Comparison of ENCODE assay signal across 9 cellular contexts in the genomic region with DNA sequence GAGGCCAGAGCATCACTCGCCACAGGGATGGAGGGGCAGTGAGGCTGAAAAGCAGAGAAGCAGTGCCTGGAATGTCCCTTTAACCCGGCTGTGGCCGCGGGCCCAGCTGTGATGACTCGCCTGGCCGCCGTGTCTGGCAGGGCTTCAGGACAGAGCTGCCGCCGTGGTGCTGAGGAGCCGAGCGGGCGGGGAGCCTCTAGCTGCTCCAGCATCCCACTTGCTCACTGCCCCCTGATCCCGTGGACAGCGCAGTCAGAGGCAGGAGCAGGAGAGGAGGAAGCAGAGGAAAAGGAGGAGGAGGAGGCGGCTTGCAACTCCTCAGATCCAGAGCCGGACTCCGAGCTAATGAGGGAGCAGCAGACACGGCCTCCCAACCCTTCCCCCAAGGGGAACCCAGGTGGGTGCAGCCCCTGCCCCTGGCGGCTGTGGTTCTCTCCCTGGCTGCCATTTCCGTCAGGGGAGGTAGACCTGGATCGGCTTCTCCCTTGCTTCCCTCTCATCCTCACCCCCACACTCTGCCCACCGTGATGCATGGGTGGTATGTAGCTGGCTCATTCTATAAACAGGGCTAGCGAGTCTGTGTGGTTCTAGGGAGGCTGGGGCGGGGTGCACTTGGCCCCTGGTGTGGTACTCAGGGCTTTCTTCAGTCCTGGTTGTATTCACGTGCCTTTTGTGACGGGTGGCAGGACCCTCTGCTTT.
DNase-seq lines count a peak whose midpoint lies in the region; ATAC-seq and TF ChIP-seq lines count a peak whose summit lies in the region.
"Had no signal": no experiment of that assay in that cellular context is flagged by ENCODE, and none has a peak within 500 bp of the region (broad histone marks: within the 10 kb centered on the region; RNA-seq: fewer than 3 reads in every experiment).

No MANE protein-coding gene starts in this region.

- H3K27ac ChIP-seq in lower lobe of right lung: peak overlapping the region; percentile 31
- H3K27ac ChIP-seq in thoracic aorta: no peak overlapping the region

- no peaks in the 10 kb centered on the region for H3K27me3 ChIP-seq in MG63
- no peaks in the 10 kb centered on the region for H3K27me3 ChIP-seq in lower lobe of right lung (ENCODE audit: low read depth)
- no peaks in the 10 kb centered on the region for H3K27me3 ChIP-seq in thoracic aorta (replicated peaks; ENCODE audit: insufficient read depth)

- DNase-seq in MG63 (peak; percentile 85), endothelial cell (ENCODE audit: low spot score) (no peak), lower lobe of right lung (no peak), thoracic aorta (ENCODE audit: low spot score) (peak; percentile 43)
- DNase-seq in activated T-helper 1 cell treated with anti-CD3 and anti-CD28 coated beads, Interleukin-12 subunit alpha, Interleukin-12 subunit beta, Interleukin-2, Interleukin-4 antibody, amounts not matched to agents 30 ng/mL and 10 ng/mL and 1 ng/mL, durations not matched to agents 14 hours and 24 hours and 36 hours (ENCODE audit: low spot score): no peak

- peaks cover 19% of the 10 kb centered on the region for H3K27me3 Mint-ChIP-seq in endothelial cell (ENCODE audit: unreplicated experiment)
- H3K27me3 Mint-ChIP-seq in activated T-helper 1 cell treated with anti-CD3 and anti-CD28 coated beads, Interleukin-12 subunit alpha, Interleukin-12 subunit beta, Interleukin-2, Interleukin-4 antibody, amounts not matched to agents 30 ng/mL and 10 ng/mL and 1 ng/mL, durations not matched to agents 14 hours and 24 hours and 36 hours (ENCODE audit: insufficient read depth): no peaks in the 10 kb centered on the region
- H3K27me3 Mint-ChIP-seq: activated naive CD8-positive, alpha-beta T cell had no signal

- H3K36me3 ChIP-seq in MG63 (no peaks in the 10 kb centered on the region; the same call in 1 of the 2 replicates), lower lobe of right lung (peaks cover 23% of the 10 kb centered on the region), thoracic aorta (no peaks in the 10 kb centered on the region)

- H3K4me3 ChIP-seq in MG63: no peak overlapping the region
- H3K4me3 ChIP-seq in lower lobe of right lung: peak overlapping the region; percentile 11
- peak overlapping the region; percentile 24 for H3K4me3 ChIP-seq in thoracic aorta

- ATAC-seq in lower lobe of right lung: peak; percentile 31 to 55
- peak; percentile 40 for ATAC-seq in thoracic aorta (ENCODE audit: insufficient number of reproducible peaks, low FRiP score, low read depth)
- ATAC-seq in HG02870 (IDR thresholded peaks at IDR 0.05; ENCODE audit: unreplicated experiment): no peak
- no peak for ATAC-seq in GM18868 (IDR thresholded peaks at IDR 0.05; ENCODE audit: unreplicated experiment)
- no peak for ATAC-seq in HG02938 (IDR thresholded peaks at IDR 0.05; ENCODE audit: unreplicated experiment)

- H3K9me3 ChIP-seq in MG63 (no peaks in the 10 kb centered on the region), lower lobe of right lung (no peaks in the 10 kb centered on the region), thoracic aorta (no peaks in the 10 kb centered on the region)

- peak overlapping the region; percentile 21 for H3K27ac Mint-ChIP-seq in endothelial cell (ENCODE audit: unreplicated experiment)
- no peak overlapping the region for H3K27ac Mint-ChIP-seq in activated T-helper 1 cell treated with anti-CD3 and anti-CD28 coated beads, Interleukin-12 subunit alpha, Interleukin-12 subunit beta, Interleukin-2, Interleukin-4 antibody, amounts not matched to agents 30 ng/mL and 10 ng/mL and 1 ng/mL, durations not matched to agents 14 hours and 24 hours and 36 hours
- H3K27ac Mint-ChIP-seq: activated naive CD8-positive, alpha-beta T cell had no signal

- TF ChIP-seq CTCF in endothelial cell (IDR thresholded peaks at IDR 0.05; ENCODE audit: unreplicated experiment) (no peak), lower lobe of right lung (IDR thresholded peaks at IDR 0.05) (no peak), thoracic aorta (IDR thresholded peaks at IDR 0.05) (no peak)

- peaks cover 52% of the 10 kb centered on the region for H3K4me1 ChIP-seq in lower lobe of right lung
- H3K4me1 ChIP-seq in thoracic aorta (ENCODE audit: control insufficient read depth in 1 of 2, low read depth in 2 of 2): peaks cover 16 to 34% of the 10 kb centered on the region in 2 donors

- H3K4me3 Mint-ChIP-seq in endothelial cell (ENCODE audit: unreplicated experiment): peak overlapping the region; percentile 29
- H3K4me3 Mint-ChIP-seq in activated T-helper 1 cell treated with anti-CD3 and anti-CD28 coated beads, Interleukin-12 subunit alpha, Interleukin-12 subunit beta, Interleukin-2, Interleukin-4 antibody, amounts not matched to agents 30 ng/mL and 10 ng/mL and 1 ng/mL, durations not matched to agents 14 hours and 24 hours and 36 hours: no peak overlapping the region
- H3K4me3 Mint-ChIP-seq: activated naive CD8-positive, alpha-beta T cell had no signal

- no peaks in the 10 kb centered on the region for H3K9me3 Mint-ChIP-seq in endothelial cell (ENCODE audit: unreplicated experiment)
- H3K9me3 Mint-ChIP-seq in activated T-helper 1 cell treated with anti-CD3 and anti-CD28 coated beads, Interleukin-12 subunit alpha, Interleukin-12 subunit beta, Interleukin-2, Interleukin-4 antibody, amounts not matched to agents 30 ng/mL and 10 ng/mL and 1 ng/mL, durations not matched to agents 14 hours and 24 hours and 36 hours: no peaks in the 10 kb centered on the region

- intact Hi-C loops in lower lobe of right lung (cut with DNase I): no loop called here
- intact Hi-C loops in activated T-helper 1 cell treated with anti-CD3 and anti-CD28 coated beads, Interleukin-12 subunit alpha, Interleukin-12 subunit beta, Interleukin-2, Interleukin-4 antibody, amounts not matched to agents 30 ng/mL and 10 ng/mL and 1 ng/mL, durations not matched to agents 14 hours and 24 hours and 36 hours (cut with micrococcal nuclease): no loop called here

- H3K4me1 Mint-ChIP-seq in endothelial cell (ENCODE audit: unreplicated experiment): peaks cover 34% of the 10 kb centered on the region
- H3K4me1 Mint-ChIP-seq in activated T-helper 1 cell treated with anti-CD3 and anti-CD28 coated beads, Interleukin-12 subunit alpha, Interleukin-12 subunit beta, Interleukin-2, Interleukin-4 antibody, amounts not matched to agents 30 ng/mL and 10 ng/mL and 1 ng/mL, durations not matched to agents 14 hours and 24 hours and 36 hours (ENCODE audit: low read depth): no peaks in the 10 kb centered on the region

- H3K36me3 Mint-ChIP-seq in endothelial cell (ENCODE audit: low read depth, unreplicated experiment): peaks cover 11% of the 10 kb centered on the region
- H3K36me3 Mint-ChIP-seq in activated T-helper 1 cell treated with anti-CD3 and anti-CD28 coated beads, Interleukin-12 subunit alpha, Interleukin-12 subunit beta, Interleukin-2, Interleukin-4 antibody, amounts not matched to agents 30 ng/mL and 10 ng/mL and 1 ng/mL, durations not matched to agents 14 hours and 24 hours and 36 hours (ENCODE audit: low read depth): peaks cover 1% of the 10 kb centered on the region

Comparison
In these comparisons a context has a peak if more than half of its experiments do, and no peak if none do; other contexts are left out.
1. DNase-seq: peak in MG63 (single experiment) and thoracic aorta (single experiment); none in endothelial cell (single experiment), lower lobe of right lung (single experiment) and activated T-helper 1 cell treated with anti-CD3 and anti-CD28 coated beads, Interleukin-12 subunit alpha, Interleukin-12 subunit beta, Interleukin-2, Interleukin-4 antibody, amounts not matched to agents 30 ng/mL and 10 ng/mL and 1 ng/mL, durations not matched to agents 14 hours and 24 hours and 36 hours (single experiment).
2. ATAC-seq: peak in lower lobe of right lung (2 of 2) and thoracic aorta (single experiment); none in HG02870 (single experiment), GM18868 (single experiment) and HG02938 (single experiment).